ENCODE assay signal across 34 cellular contexts in the genomic region with DNA sequence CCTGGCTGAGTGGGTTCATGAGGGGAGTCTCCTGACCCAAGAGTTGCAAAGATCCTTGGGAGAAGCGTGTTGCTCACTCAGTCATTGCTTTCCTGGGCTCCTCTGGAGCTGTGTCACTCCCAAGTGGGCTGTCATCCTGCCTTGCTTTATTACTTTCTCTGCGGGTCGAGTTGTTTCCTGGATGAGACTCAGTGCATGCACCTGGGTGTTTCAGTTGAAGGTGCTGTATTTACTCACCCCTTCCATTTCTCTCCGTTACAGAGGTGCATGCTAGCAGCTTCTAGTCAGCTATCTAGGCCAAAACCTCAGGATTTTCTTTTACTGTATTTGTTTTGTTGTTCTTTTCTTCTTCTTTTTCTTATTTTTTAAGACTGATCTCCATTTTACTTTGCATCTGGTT.
"Had no signal": no experiment of that assay in that cellular context is flagged by ENCODE, and none has a peak within 500 bp of the region (broad histone marks: within the 10 kb centered on the region; RNA-seq: fewer than 3 reads in every experiment).

No MANE protein-coding gene starts in this region.

- H3K27me3 ChIP-seq: adrenal gland, ascending aorta, breast epithelium, colonic mucosa, esophagus squamous epithelium, gastroesophageal sphincter, heart right ventricle had no signal

- H3K27ac Mint-ChIP-seq: activated B cell treated with CpG ODN at 0.5 μM for 24 hours; activated CD8-positive, alpha-beta T cell treated with anti-CD3 and anti-CD28 coated beads for 36 hours; activated naive CD4-positive, alpha-beta T cell treated with anti-CD3 and anti-CD28 coated beads for 36 hours; activated naive CD4-positive, alpha-beta T cell treated with anti-CD3 and anti-CD28 coated beads, Interleukin-2, amount 50 U/mL, for 24 hours; activated naive CD8-positive, alpha-beta T cell treated with anti-CD3 and anti-CD28 coated beads for 36 hours; activated naive CD8-positive, alpha-beta T cell treated with anti-CD3 and anti-CD28 coated beads, Interleukin-2, amount 50 U/mL, for 24 hours; activated T-helper 1 cell treated with anti-CD3 and anti-CD28 coated beads, Interleukin-12 subunit alpha, Interleukin-12 subunit beta, Interleukin-2, Interleukin-4 antibody, amounts not matched to agents 30 ng/mL and 10 ng/mL and 1 ng/mL, durations not matched to agents 14 hours and 24 hours and 36 hours; activated T-helper 2 cell treated with anti-CD3 and anti-CD28 coated beads, Interferon-gamma antibody, Interleukin-2, Interleukin-4, amounts not matched to agents 10 μg/mL and 5 μg/mL and 100 μg/mL, durations not matched to agents 14 hours and 24 hours and 36 hours; brain; T-helper 17 cell; T-helper 2 cell treated with Interferon-gamma antibody and Interleukin-4, amounts not matched to agents 5 μg/mL and 100 μg/mL, for 36 hours had no signal

- ATAC-seq: activated CD4-positive, CD25-positive, alpha-beta regulatory T cell treated with anti-CD3 and anti-CD28 coated beads, Interleukin-2, amount 50 U/mL, for 24 hours; activated CD8-positive, alpha-beta T cell treated with anti-CD3 and anti-CD28 coated beads for 36 hours; activated naive CD8-positive, alpha-beta T cell treated with anti-CD3 and anti-CD28 coated beads, Interleukin-2, amount 50 U/mL, for 24 hours; activated T-cell treated with anti-CD3 and anti-CD28 coated beads, Interleukin-2, amount 50 U/mL, for 4 hours; gastroesophageal sphincter; heart right ventricle; T-helper 17 cell had no signal

- H3K4me1 ChIP-seq: adrenal gland, ascending aorta, breast epithelium, colonic mucosa, esophagus squamous epithelium, gastroesophageal sphincter, heart right ventricle had no signal

- DNase-seq: activated B cell treated with CpG ODN at 0.5 μM for 24 hours; activated CD4-positive, alpha-beta T cell treated with anti-CD3 and anti-CD28 coated beads for 48 hours; activated CD4-positive, alpha-beta T cell treated with anti-CD3 and anti-CD28 coated beads, Interleukin-2, amount 50 U/mL, for 1 hour; activated CD4-positive, alpha-beta T cell treated with anti-CD3 and anti-CD28 coated beads, Interleukin-2, amount 50 U/mL, for 48 hours; activated CD8-positive, alpha-beta memory T cell treated with anti-CD3 and anti-CD28 coated beads for 24 hours; activated CD8-positive, alpha-beta T cell treated with anti-CD3 and anti-CD28 coated beads for 36 hours; activated effector memory CD4-positive, alpha-beta T cell treated with anti-CD3 and anti-CD28 coated beads, Interleukin-2, amount 50 U/mL, for 16 hours; activated naive CD4-positive, alpha-beta T cell treated with anti-CD3 and anti-CD28 coated beads for 36 hours; activated naive CD8-positive, alpha-beta T cell treated with anti-CD3 and anti-CD28 coated beads for 36 hours; activated naive CD8-positive, alpha-beta T cell treated with anti-CD3 and anti-CD28 coated beads, Interleukin-2, amount 50 U/mL, for 24 hours; activated T-cell treated with anti-CD3 and anti-CD28 coated beads, Interleukin-2, amount 50 U/mL, for 4 hours; adrenal gland; amygdala; central memory CD4-positive, alpha-beta T cell; cerebellar nuclear complex; colonic mucosa; effector CD8-positive, alpha-beta T cell; esophagus squamous epithelium; foreskin melanocyte; heart right ventricle; T-helper 17 cell; T1000; WERI-Rb-1 had no signal

- H3K9me3 Mint-ChIP-seq: activated naive CD4-positive, alpha-beta T cell treated with anti-CD3 and anti-CD28 coated beads, Interleukin-2, amount 50 U/mL, for 24 hours; activated T-helper 1 cell treated with anti-CD3 and anti-CD28 coated beads, Interleukin-12 subunit alpha, Interleukin-12 subunit beta, Interleukin-2, Interleukin-4 antibody, amounts not matched to agents 30 ng/mL and 10 ng/mL and 1 ng/mL, durations not matched to agents 14 hours and 24 hours and 36 hours had no signal

- H3K27me3 Mint-ChIP-seq: activated B cell treated with CpG ODN at 0.5 μM for 24 hours; activated CD8-positive, alpha-beta T cell treated with anti-CD3 and anti-CD28 coated beads for 36 hours; activated naive CD4-positive, alpha-beta T cell treated with anti-CD3 and anti-CD28 coated beads, Interleukin-2, amount 50 U/mL, for 24 hours; activated naive CD8-positive, alpha-beta T cell treated with anti-CD3 and anti-CD28 coated beads for 36 hours; activated naive CD8-positive, alpha-beta T cell treated with anti-CD3 and anti-CD28 coated beads, Interleukin-2, amount 50 U/mL, for 24 hours; brain; T-helper 17 cell had no signal

- H3K4me1 Mint-ChIP-seq: activated B cell treated with CpG ODN at 0.5 μM for 24 hours; activated naive CD4-positive, alpha-beta T cell treated with anti-CD3 and anti-CD28 coated beads, Interleukin-2, amount 50 U/mL, for 24 hours; activated naive CD8-positive, alpha-beta T cell treated with anti-CD3 and anti-CD28 coated beads for 36 hours; activated naive CD8-positive, alpha-beta T cell treated with anti-CD3 and anti-CD28 coated beads, Interleukin-2, amount 50 U/mL, for 24 hours; brain; T-helper 17 cell had no signal

- H3K36me3 Mint-ChIP-seq: activated naive CD4-positive, alpha-beta T cell treated with anti-CD3 and anti-CD28 coated beads, Interleukin-2, amount 50 U/mL, for 24 hours; activated naive CD8-positive, alpha-beta T cell treated with anti-CD3 and anti-CD28 coated beads for 36 hours; brain had no signal

- H3K36me3 ChIP-seq: adrenal gland, ascending aorta, breast epithelium, cardiac muscle cell, colonic mucosa, esophagus squamous epithelium, gastroesophageal sphincter, heart right ventricle, WERI-Rb-1 had no signal

- H3K9me3 ChIP-seq: adrenal gland, ascending aorta, breast epithelium, colonic mucosa, gastroesophageal sphincter had no signal

- H3K4me3 ChIP-seq: adrenal gland, ascending aorta, breast epithelium, cardiac muscle cell, colonic mucosa, esophagus squamous epithelium, gastroesophageal sphincter, heart right ventricle had no signal

- H3K27ac ChIP-seq: adrenal gland, ascending aorta, breast epithelium, cardiac muscle cell, colonic mucosa, epithelial cell of prostate, esophagus squamous epithelium, gastroesophageal sphincter, heart right ventricle, WERI-Rb-1 had no signal

- H3K4me3 Mint-ChIP-seq: activated B cell treated with CpG ODN at 0.5 μM for 24 hours; activated CD8-positive, alpha-beta T cell treated with anti-CD3 and anti-CD28 coated beads for 36 hours; activated naive CD4-positive, alpha-beta T cell treated with anti-CD3 and anti-CD28 coated beads for 36 hours; activated naive CD4-positive, alpha-beta T cell treated with anti-CD3 and anti-CD28 coated beads, Interleukin-2, amount 50 U/mL, for 24 hours; activated naive CD8-positive, alpha-beta T cell treated with anti-CD3 and anti-CD28 coated beads for 36 hours; activated naive CD8-positive, alpha-beta T cell treated with anti-CD3 and anti-CD28 coated beads, Interleukin-2, amount 50 U/mL, for 24 hours; activated T-cell treated with anti-CD3 and anti-CD28 coated beads, Interleukin-2, amount 50 U/mL, for 4 hours; activated T-helper 1 cell treated with anti-CD3 and anti-CD28 coated beads, Interleukin-12 subunit alpha, Interleukin-12 subunit beta, Interleukin-2, Interleukin-4 antibody, amounts not matched to agents 30 ng/mL and 10 ng/mL and 1 ng/mL, durations not matched to agents 14 hours and 24 hours and 36 hours; brain; T-helper 17 cell; T-helper 2 cell treated with Interferon-gamma antibody and Interleukin-4, amounts not matched to agents 5 μg/mL and 100 μg/mL, for 36 hours had no signal
